In the genomic region with DNA sequence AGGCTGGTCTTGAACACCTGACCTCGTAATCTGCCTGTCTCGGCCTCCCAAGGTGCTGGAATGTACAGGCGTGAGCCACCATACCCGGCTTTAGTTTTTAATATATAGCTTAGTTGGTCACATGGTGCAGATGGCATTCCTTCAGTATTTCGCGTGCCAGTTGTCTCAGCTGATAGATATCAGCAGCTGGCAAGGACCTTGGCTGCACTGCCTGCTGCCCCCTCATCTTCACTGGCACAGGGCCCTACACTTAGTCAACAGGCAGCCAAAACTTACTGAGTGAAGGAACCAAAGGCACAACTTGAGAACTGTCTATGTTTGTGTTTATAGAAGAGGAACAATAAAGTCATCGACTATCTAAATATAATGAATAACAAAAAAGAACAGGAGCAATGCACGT, we compare ENCODE assay signal across 1 cellular context.
A peak's percentile ranks its signal among the peaks of the same experiment; 100 is the strongest.
TF ChIP-seq lines count a peak whose summit lies in the region.

No MANE protein-coding gene starts in this region.

TF ChIP-seq in Ishikawa, 13 proteins besides CTCF, POLR2A, EP300 and RAD21 (continued from another document):
- TF ChIP-seq USF1 (IDR thresholded peaks at IDR 0.05) (0 out of 2 replicates have a peak, but pooled peaks have one; percentile 5), TCF12 (IDR thresholded peaks at IDR 0.05; ENCODE audit: low read depth) (no peak)
TF ChIP-seq in Ishikawa: peak in this region for 1.
